In the genomic region with DNA sequence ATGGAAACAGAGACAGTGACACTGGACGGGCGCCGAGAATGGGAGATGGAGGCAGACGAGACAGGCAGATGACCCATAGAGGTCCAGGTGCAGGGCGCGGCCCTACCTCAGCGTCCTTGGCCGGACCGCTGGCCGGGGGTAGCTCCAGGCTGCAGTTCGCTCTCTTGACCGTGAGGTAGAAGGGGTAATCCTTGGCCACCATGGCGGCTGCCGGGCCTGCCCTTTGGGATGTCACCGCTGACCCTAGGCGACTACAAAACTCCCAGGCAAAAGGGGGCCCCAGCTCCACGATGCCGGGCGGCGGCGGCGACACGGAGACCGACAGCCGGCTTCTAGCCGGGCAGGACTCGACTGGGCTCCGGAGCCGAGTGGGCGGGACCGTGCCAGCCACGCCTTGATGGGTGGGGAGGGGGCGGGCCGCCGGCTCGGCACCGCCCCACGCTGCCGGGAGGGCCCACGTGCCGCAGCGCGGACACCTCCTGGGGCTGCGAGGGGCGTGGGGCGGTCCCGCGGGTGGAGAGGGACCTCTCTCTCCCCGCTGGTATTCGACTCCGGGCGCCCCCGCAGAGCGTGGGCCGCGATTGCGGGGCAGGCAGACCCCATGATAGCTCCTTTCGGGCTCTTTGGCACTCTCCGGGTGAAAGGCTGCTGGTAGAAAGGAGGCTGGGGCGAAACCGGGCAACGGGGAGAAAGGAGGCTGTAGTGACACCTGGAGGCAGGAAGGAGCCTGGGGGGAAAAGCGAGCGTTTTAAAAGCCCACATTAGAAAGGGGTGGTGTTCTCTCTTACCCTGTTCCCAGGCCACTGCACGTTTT, we compare ENCODE assay signal across 8 cellular contexts. TPM values are rescaled to one million over a fixed set of nuclear protein-coding genes. Genes with fewer than 3 reads are reported as not detected.
DNase-seq lines count a peak whose midpoint lies in the region; ATAC-seq and TF ChIP-seq lines count a peak whose summit lies in the region.

A gene with protein sequence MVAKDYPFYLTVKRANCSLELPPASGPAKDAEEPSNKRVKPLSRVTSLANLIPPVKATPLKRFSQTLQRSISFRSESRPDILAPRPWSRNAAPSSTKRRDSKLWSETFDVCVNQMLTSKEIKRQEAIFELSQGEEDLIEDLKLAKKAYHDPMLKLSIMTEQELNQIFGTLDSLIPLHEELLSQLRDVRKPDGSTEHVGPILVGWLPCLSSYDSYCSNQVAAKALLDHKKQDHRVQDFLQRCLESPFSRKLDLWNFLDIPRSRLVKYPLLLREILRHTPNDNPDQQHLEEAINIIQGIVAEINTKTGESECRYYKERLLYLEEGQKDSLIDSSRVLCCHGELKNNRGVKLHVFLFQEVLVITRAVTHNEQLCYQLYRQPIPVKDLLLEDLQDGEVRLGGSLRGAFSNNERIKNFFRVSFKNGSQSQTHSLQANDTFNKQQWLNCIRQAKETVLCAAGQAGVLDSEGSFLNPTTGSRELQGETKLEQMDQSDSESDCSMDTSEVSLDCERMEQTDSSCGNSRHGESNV (minus strand): TSS at position 353 of the 814 bp plus-strand sequence. CDS start 151 bp downstream, at position 202.

- POLR2A ChIA-PET in GM10248 (lab: Yijun Ruan, JAX), result interaction anchor here (0.6 to 1.2 kb wide), 3 partner anchors 48 to 196 kb away, joined by 3 to 5 read pairs (median 3); no protein-coding TSS in a partner anchor

- no peaks in the 10 kb centered on the region for H3K36me3 ChIP-seq in heart right ventricle
- no peaks in the 10 kb centered on the region for H3K36me3 ChIP-seq in upper lobe of right lung

- H3K27ac ChIP-seq in adipose tissue (ENCODE audit: low read depth, low read length), result no peak within 1 kb of the TSS
- peak within 1 kb of the TSS in 9 of 10 donors; percentile 36 to 84 (median 79) for H3K27ac ChIP-seq in heart right ventricle
- peak within 1 kb of the TSS; percentile 77 for H3K27ac ChIP-seq in upper lobe of right lung

- TF ChIP-seq CTCF in GM10248 (IDR thresholded peaks at IDR 0.05; ENCODE audit: control extremely low read depth, extremely low read depth, low read depth, missing control alignments), result peak; percentile 51
- TF ChIP-seq CTCF in heart right ventricle (IDR thresholded peaks at IDR 0.05), result peak; percentile 16 to 60 (median 42)
- TF ChIP-seq CTCF in upper lobe of right lung (IDR thresholded peaks at IDR 0.05), result peak; percentile 56

- peaks cover 0 to 52% (median 42%) of the 10 kb centered on the region in 9 donors for H3K4me1 ChIP-seq in heart right ventricle
- peaks cover 30% of the 10 kb centered on the region for H3K4me1 ChIP-seq in upper lobe of right lung

- ATAC-seq in heart right ventricle, result peak; percentile 94 to 98 (median 96)
- ATAC-seq in upper lobe of right lung, result peak; percentile 97

- CTCF ChIA-PET in GM10248 (lab: Yijun Ruan, JAX), result interaction anchor here (0.6 to 13.5 kb wide), 33 partner anchors 14 to 421 kb away, joined by 3 to 293 read pairs (median 4); no protein-coding TSS in a partner anchor

- DNase-seq in GM10248 (ENCODE audit: extremely low spot score), result peak; percentile 93
- DNase-seq in H4 (ENCODE audit: low spot score), result peak; percentile 57
- peak; percentile 89 for DNase-seq in LoVo (ENCODE audit: low spot score)
- peak; percentile 79 for DNase-seq in SW480 (ENCODE audit: low spot score)
- DNase-seq in heart right ventricle, result peak; percentile 83 to 90
- DNase-seq in posterior vena cava (ENCODE audit: low spot score), result peak; percentile 96
- peak; percentile 95 for DNase-seq in upper lobe of right lung

- intact Hi-C loops in heart right ventricle (cut with DNase I) (loop anchor here (1.0 to 10.0 kb wide), 15 partner anchors 57 to 187 kb away; no protein-coding TSS in a partner anchor), posterior vena cava (cut with DNase I) (loop anchor here (5.0 kb wide), 2 partner anchors 100 to 185 kb away; no protein-coding TSS in a partner anchor), upper lobe of right lung (cut with DNase I) (loop anchor here (5.0 to 10.0 kb wide), 2 partner anchors 100 to 183 kb away; no protein-coding TSS in a partner anchor)

- H3K4me3 ChIP-seq in heart right ventricle, result peak within 1 kb of the TSS; percentile 71 to 94 (median 86)
- peak within 1 kb of the TSS; percentile 89 for H3K4me3 ChIP-seq in upper lobe of right lung

- H3K27me3 ChIP-seq in heart right ventricle (no peaks in the 10 kb centered on the region), upper lobe of right lung (no peaks in the 10 kb centered on the region)

- no peaks in the 10 kb centered on the region for H3K9me3 ChIP-seq in heart right ventricle
- no peaks in the 10 kb centered on the region for H3K9me3 ChIP-seq in upper lobe of right lung

- WGBS in adipose tissue, 3 donors, result 0 to 1% (median 0%) methylated on average over 63 to 65 of the region's 65 CpGs
- 1% methylated on average over 56 to 65 of the region's 65 CpGs for WGBS in heart right ventricle, 2 donors

RNA-seq across cellular contexts. Expression of the gene that starts here (rescaled TPM):
- 3.1 and 3.8 TPM in 2 replicates for total RNA-seq in H4 (2014; rRNA removed; shearing (Covaris generic))
- 10 to 100 TPM; 11.1 to 15.4 (median 11.4) TPM for polyA plus RNA-seq in adipose tissue
- total RNA-seq in heart right ventricle, result 10 to 100 TPM; 12.8 to 26.1 (median 17.9) TPM
- 1 to 10 TPM; 6.6 to 7.4 TPM for polyA plus RNA-seq in heart right ventricle
- total RNA-seq in posterior vena cava, result 10 to 100 TPM; 20.3 to 24.2 TPM
- 37.5 TPM for total RNA-seq in upper lobe of right lung
